ENCODE assay signal across 10 cellular contexts in the genomic region with DNA sequence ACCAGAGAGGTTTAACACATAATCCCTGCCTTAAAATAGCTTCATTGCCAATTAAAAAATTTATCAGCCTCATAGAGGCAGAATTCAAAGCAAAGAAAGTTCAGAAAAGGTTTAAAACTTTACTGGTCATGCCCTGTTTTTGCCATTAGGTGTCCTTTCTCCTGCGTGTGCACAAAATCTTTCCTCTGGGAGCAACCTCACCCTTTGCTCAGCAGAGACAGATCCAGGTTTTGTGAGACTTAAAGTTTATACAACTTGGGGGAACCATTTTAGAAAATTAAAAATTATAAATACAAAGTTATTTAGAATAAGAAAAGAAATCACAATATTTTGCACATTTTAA. TPM values are rescaled to one million over a fixed set of nuclear protein-coding genes. Genes with fewer than 3 reads are reported as not detected.
DNase-seq lines count a peak whose midpoint lies in the region; ATAC-seq and TF ChIP-seq lines count a peak whose summit lies in the region.
"Had no signal": no experiment of that assay in that cellular context is flagged by ENCODE, and none has a peak within 500 bp of the region (broad histone marks: within the 10 kb centered on the region; RNA-seq: fewer than 3 reads in every experiment).

No MANE protein-coding gene starts in this region.

- H3K27ac Mint-ChIP-seq in endodermal cell, result no peak overlapping the region
- H3K27ac Mint-ChIP-seq in activated naive CD4-positive, alpha-beta T cell treated with anti-CD3 and anti-CD28 coated beads, Interleukin-2, amount 50 U/mL, for 72 hours, result no peak overlapping the region
- H3K27ac Mint-ChIP-seq: CD4-positive, alpha-beta memory T cell had no signal

- TF ChIP-seq CTCF in endodermal cell (conservative IDR thresholded peaks at IDR 0.05), result peak; percentile 77

- ATAC-seq in sciatic nerve (peak; percentile 58), GM18873 (IDR thresholded peaks at IDR 0.05; ENCODE audit: low FRiP score, unreplicated experiment) (no peak)
- no peak for ATAC-seq in activated naive CD4-positive, alpha-beta T cell treated with anti-CD3 and anti-CD28 coated beads, Interleukin-2, amount 50 U/mL, for 72 hours

- H3K36me3 ChIP-seq in endodermal cell (ENCODE audit: control insufficient read depth, insufficient read depth, low read length), result no peaks in the 10 kb centered on the region

- no peaks in the 10 kb centered on the region for H3K36me3 Mint-ChIP-seq in endodermal cell (ENCODE audit: low read depth)
- H3K36me3 Mint-ChIP-seq in activated naive CD4-positive, alpha-beta T cell treated with anti-CD3 and anti-CD28 coated beads, Interleukin-2, amount 50 U/mL, for 72 hours, result no peaks in the 10 kb centered on the region
- H3K36me3 Mint-ChIP-seq: CD4-positive, alpha-beta memory T cell had no signal

- intact Hi-C loops in sciatic nerve (cut with DNase I), result no loop called here

- H3K9ac ChIP-seq in endodermal cell (ENCODE audit: extremely low read depth, low read length, poor library complexity, severe bottlenecking), result no peak overlapping the region

- H3K27me3 Mint-ChIP-seq in endodermal cell (ENCODE audit: insufficient read depth), result peaks cover 11% of the 10 kb centered on the region

- H3K4me3 Mint-ChIP-seq in endodermal cell, result no peak overlapping the region
- H3K4me3 Mint-ChIP-seq: CD4-positive, alpha-beta memory T cell had no signal

- WGBS in endodermal cell (ENCODE audit: insufficient coverage in 1 of 2, insufficient read length in 1 of 2), 2 experiments, result 23 to 50% methylated on average over 1 of the region's 1 CpG

- no peaks in the 10 kb centered on the region for H3K9me3 Mint-ChIP-seq in endodermal cell
- no peaks in the 10 kb centered on the region for H3K9me3 Mint-ChIP-seq in activated naive CD4-positive, alpha-beta T cell treated with anti-CD3 and anti-CD28 coated beads, Interleukin-2, amount 50 U/mL, for 72 hours
- H3K9me3 Mint-ChIP-seq: CD4-positive, alpha-beta memory T cell had no signal

- H3K4me1 Mint-ChIP-seq in endodermal cell, result peaks cover 16% of the 10 kb centered on the region
- H3K4me1 Mint-ChIP-seq: CD4-positive, alpha-beta memory T cell had no signal

- H3K27me3 ChIP-seq in endodermal cell (ENCODE audit: control insufficient read depth, insufficient read depth, low read length, poor library complexity, severe bottlenecking), result no peaks in the 10 kb centered on the region

- no peaks in the 10 kb centered on the region for H3K4me1 ChIP-seq in endodermal cell (ENCODE audit: control insufficient read depth, insufficient read depth, low read length)

- H3K27ac ChIP-seq in endodermal cell (ENCODE audit: low read depth, low read length), result no peak overlapping the region

- H3K4me3 ChIP-seq in endodermal cell (ENCODE audit: low read length), result no peak overlapping the region

- DNase-seq in NCI-H2196 (lab: John Stamatoyannopoulos, UW; ENCODE audit: unreplicated experiment) (peak; percentile 13), NCI-H2196 treated with DMSO at 0.1 percent for 48 hours (lab: John Stamatoyannopoulos, UW; ENCODE audit: unreplicated experiment) (no peak), NCI-H69 (lab: John Stamatoyannopoulos, UW) (peak; percentile 62), endodermal cell (no peak), sciatic nerve (ENCODE audit: low spot score) (no peak), 8988T (no peak)
- DNase-seq in activated naive CD4-positive, alpha-beta T cell treated with anti-CD3 and anti-CD28 coated beads, Interleukin-2, amount 50 U/mL, for 72 hours (ENCODE audit: low spot score in 2 of 2), result no peak
- DNase-seq: CD4-positive, alpha-beta memory T cell; GOT3 had no signal

- peaks cover 1% of the 10 kb centered on the region for H3K9me3 ChIP-seq in endodermal cell (ENCODE audit: control insufficient read depth, low read length)

RNA-seq across cellular contexts. Expression of gene SLC22A16, which starts 41.8 kb away (rescaled TPM):
- total RNA-seq in endodermal cell (not detected), sciatic nerve (0.22 TPM)
- not detected for polyA plus RNA-seq in endodermal cell (2013, experiment 1 of 2)
- not detected for polyA plus RNA-seq in endodermal cell (2013, experiment 2 of 2)
- not detected for total RNA-seq in activated naive CD4-positive, alpha-beta T cell treated with anti-CD3 and anti-CD28 coated beads, Interleukin-2, amount 50 U/mL, for 72 hours
- total RNA-seq: CD4-positive, alpha-beta memory T cell had no signal
- polyA plus RNA-seq: CD4-positive, alpha-beta memory T cell had no signal

Comparison
In these comparisons a context has a peak if more than half of its experiments do, and no peak if none do; other contexts are left out.
1. DNase-seq: peak in NCI-H2196 (single experiment) and NCI-H69 (single experiment); none in NCI-H2196 treated with DMSO at 0.1 percent for 48 hours (single experiment), endodermal cell (single experiment), sciatic nerve (single experiment), 8988T (single experiment) and activated naive CD4-positive, alpha-beta T cell treated with anti-CD3 and anti-CD28 coated beads, Interleukin-2, amount 50 U/mL, for 72 hours (0 of 2).